Comparison of ENCODE assay signal across 35 cellular contexts in the genomic region with DNA sequence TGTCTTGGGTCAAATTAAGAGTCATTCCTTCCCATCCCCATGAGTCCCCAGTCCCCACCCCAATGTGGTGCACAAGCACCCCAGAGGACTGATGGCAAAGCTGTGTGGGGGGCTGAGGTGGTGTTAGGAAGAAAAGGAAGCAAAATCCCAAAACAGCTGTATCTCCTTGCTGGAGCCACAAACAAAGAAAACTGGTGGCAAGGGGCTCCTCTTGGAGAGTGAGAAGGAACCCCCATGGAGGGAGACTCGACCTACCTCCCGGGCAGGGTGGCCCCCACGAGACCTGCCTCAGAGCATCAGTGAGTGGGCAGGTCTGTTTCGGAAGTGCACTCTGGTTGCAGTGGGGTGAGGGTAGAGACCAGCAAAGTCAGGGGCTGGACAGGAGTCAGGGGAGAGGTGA. TPM values are rescaled to one million over a fixed set of nuclear protein-coding genes. Genes with fewer than 3 reads are reported as not detected.
"Had no signal": no experiment of that assay in that cellular context is flagged by ENCODE, and none has a peak within 500 bp of the region (broad histone marks: within the 10 kb centered on the region; RNA-seq: fewer than 3 reads in every experiment).

No MANE protein-coding gene starts in this region.

- H3K36me3 ChIP-seq: esophagus squamous epithelium, heart right ventricle, lower lobe of right lung, ovary, spleen, tibial artery, upper lobe of left lung had no signal

- DNase-seq: dermis blood vessel endothelial cell; effector memory CD4-positive, alpha-beta T cell; esophagus squamous epithelium; foreskin melanocyte; glutamatergic neuron; heart right ventricle; hippocampal formation; immature natural killer cell; islet precursor cell; kidney glomerular epithelial cell; left colon; left ventricle myocardium superior; lower lobe of right lung; naive thymus-derived CD8-positive, alpha-beta T cell; nephron progenitor cell; occipital lobe; ovary; posterior cingulate gyrus; psoas muscle; right cardiac atrium; spleen; stimulated activated CD4-positive, alpha-beta T cell treated with anti-CD3 and anti-CD28 coated beads, Interleukin-4, amount 100 ng/mL, for 4 hours; stimulated activated naive CD8-positive, alpha-beta T cell treated with anti-CD3 and anti-CD28 coated beads, Interleukin-15, Interleukin-2, amounts not matched to agents 100 U/mL and 50 U/mL, for 24 hours; substantia nigra; testis had no signal

- H3K27ac ChIP-seq: coronary artery, esophagus squamous epithelium, heart right ventricle, lower lobe of right lung, ovary, psoas muscle, skin epidermis, spleen, testis, tibial artery, upper lobe of left lung had no signal

- H3K27me3 ChIP-seq: ovary, testis, upper lobe of left lung had no signal

- H3K4me3 ChIP-seq: coronary artery, esophagus squamous epithelium, heart right ventricle, lower lobe of right lung, ovary, psoas muscle, skin epidermis, spleen, testis, tibial artery, upper lobe of left lung had no signal

- H3K9me3 ChIP-seq: lower lobe of right lung, ovary, psoas muscle, testis, upper lobe of left lung had no signal

- H3K4me1 ChIP-seq: esophagus squamous epithelium, lower lobe of right lung, psoas muscle, testis had no signal

- ATAC-seq: heart right ventricle; left colon; left ventricle myocardium superior; lower lobe of right lung; naive thymus-derived CD8-positive, alpha-beta T cell; psoas muscle; right cardiac atrium; stimulated activated memory B cell treated with anti-CD40 and anti-IgM and Interleukin-4, amounts not matched to agents 10 μg/mL and 1 μg/mL and 100 μg/mL, for 72 hours; stimulated activated naive CD8-positive, alpha-beta T cell treated with anti-CD3 and anti-CD28 coated beads, Interleukin-15, Interleukin-2, amounts not matched to agents 100 U/mL and 50 U/mL, for 24 hours had no signal

RNA-seq across cellular contexts. Expression of a gene that starts 29.2 kb away (rescaled TPM):
- total RNA-seq: dermis blood vessel endothelial cell; endothelial cell of umbilical vein; epithelial cell of proximal tubule; esophagus squamous epithelium; heart right ventricle; left colon; left ventricle myocardium superior; lower lobe of right lung; mesenteric fat pad; myocyte; naive thymus-derived CD8-positive, alpha-beta T cell; occipital lobe; ovary; psoas muscle; renal cortical epithelial cell; right cardiac atrium; spleen; upper lobe of left lung had no signal
